In the genomic region with DNA sequence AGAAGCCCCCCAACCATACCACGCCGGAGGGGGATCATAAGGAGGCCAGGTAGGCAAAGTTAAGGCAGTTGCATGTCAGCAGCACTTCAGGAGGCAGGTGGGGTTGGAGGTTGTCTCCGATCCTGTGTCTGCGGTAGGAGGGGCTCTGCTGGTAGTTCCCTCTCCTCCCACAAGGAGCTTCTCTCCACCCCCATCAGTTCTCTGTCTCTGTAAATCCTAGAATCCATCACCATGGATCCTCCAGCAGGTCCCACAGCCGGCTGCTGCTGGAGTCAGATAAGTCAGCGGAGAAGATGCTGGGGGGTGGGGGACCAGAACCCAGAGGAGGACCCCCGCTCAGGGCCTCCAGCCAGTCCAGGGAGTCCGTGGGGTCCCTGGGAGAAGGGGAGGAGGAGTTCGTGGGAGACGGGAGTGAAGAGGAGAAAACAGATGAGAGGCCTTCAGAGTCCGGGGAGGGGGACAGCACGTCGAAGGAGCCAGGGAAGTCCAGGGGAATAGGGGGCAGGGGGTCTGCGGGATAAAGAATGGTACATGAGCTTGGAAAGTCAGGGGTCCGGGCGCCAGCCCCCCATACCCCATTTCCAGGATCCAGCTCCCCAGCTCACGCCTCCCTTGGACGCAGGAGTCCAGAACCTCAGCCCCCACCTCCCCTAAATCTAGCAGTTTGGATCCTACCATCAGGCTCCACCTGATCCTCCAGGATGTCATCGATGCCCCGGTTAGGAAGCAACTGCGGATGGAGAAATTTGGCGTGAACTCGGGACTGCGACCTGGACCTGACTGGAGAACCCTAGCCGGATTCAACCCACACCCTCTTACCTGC, we compare ENCODE assay signal across 6 cellular contexts. TPM values are rescaled to one million over a fixed set of nuclear protein-coding genes. Genes with fewer than 3 reads are reported as not detected.
DNase-seq lines count a peak whose midpoint lies in the region; ATAC-seq and TF ChIP-seq lines count a peak whose summit lies in the region.

No MANE protein-coding gene starts in this region.

- H3K9me3 ChIP-seq in lung (ENCODE audit: control insufficient read depth in 2 of 2, insufficient read depth in 1 of 2, low read length in 1 of 2): peaks cover 0 to 3% of the 10 kb centered on the region in 2 donors

- H3K4me3 Mint-ChIP-seq in activated T-cell treated with anti-CD3 and anti-CD28 coated beads, Interleukin-2, amount 50 U/mL, for 72 hours: peak overlapping the region; percentile 77 to 92

- H3K36me3 Mint-ChIP-seq in activated T-cell treated with anti-CD3 and anti-CD28 coated beads, Interleukin-2, amount 50 U/mL, for 72 hours (ENCODE audit: insufficient read depth in 2 of 2): peaks cover 6 to 8% of the 10 kb centered on the region in 2 donors

- ATAC-seq in activated T-cell treated with anti-CD3 and anti-CD28 coated beads, Interleukin-2, amount 50 U/mL, for 72 hours (replicated peaks in 1 of 2): no peak
- ATAC-seq in lung (ENCODE audit: insufficient read depth, low FRiP score) (no peak), HG03139 (IDR thresholded peaks at IDR 0.05; ENCODE audit: unreplicated experiment) (no peak)

- H3K4me3 ChIP-seq in lung: peak overlapping the region; percentile 43

- no peaks in the 10 kb centered on the region for H3K36me3 ChIP-seq in lung (ENCODE audit: control insufficient read depth in 2 of 2, insufficient read depth in 2 of 2, low read length in 2 of 2)

- TF ChIP-seq CTCF in lung (IDR thresholded peaks at IDR 0.05; ENCODE audit: control extremely low read depth, extremely low read depth): no peak

- peaks cover 17% of the 10 kb centered on the region for H3K4me1 Mint-ChIP-seq in activated T-cell treated with anti-CD3 and anti-CD28 coated beads, Interleukin-2, amount 50 U/mL, for 72 hours (ENCODE audit: low read depth)

- DNase-seq in DMS53 (lab: John Stamatoyannopoulos, UW) (peak; percentile 61), DMS53 treated with DMSO at 0.1 percent for 48 hours (lab: John Stamatoyannopoulos, UW; ENCODE audit: unreplicated experiment) (no peak), lung (ENCODE audit: low spot score) (no peak), NCI-H2081 treated with DMSO at 0.1 percent for 48 hours (lab: John Stamatoyannopoulos, UW) (no peak)
- DNase-seq in activated T-cell treated with anti-CD3 and anti-CD28 coated beads, Interleukin-2, amount 50 U/mL, for 72 hours: no peak

- H3K4me1 ChIP-seq in lung (ENCODE audit: control insufficient read depth in 2 of 2, insufficient read depth in 2 of 2, low read length in 2 of 2): peaks cover 0 to 8% of the 10 kb centered on the region in 2 donors

- peaks cover 0 to 2% of the 10 kb centered on the region in 2 donors for H3K9me3 Mint-ChIP-seq in activated T-cell treated with anti-CD3 and anti-CD28 coated beads, Interleukin-2, amount 50 U/mL, for 72 hours

- no peaks in the 10 kb centered on the region for H3K27me3 ChIP-seq in lung (ENCODE audit: control insufficient read depth, insufficient read depth)

- no peaks in the 10 kb centered on the region for H3K27me3 Mint-ChIP-seq in activated T-cell treated with anti-CD3 and anti-CD28 coated beads, Interleukin-2, amount 50 U/mL, for 72 hours (ENCODE audit: low read depth)

- 11 to 17% methylated on average over 25 of the region's 25 CpGs for WGBS in lung, 2 donors

- H3K27ac Mint-ChIP-seq in activated T-cell treated with anti-CD3 and anti-CD28 coated beads, Interleukin-2, amount 50 U/mL, for 72 hours: no peak overlapping the region

- peak overlapping the region in 1 of 2 donors; percentile 63 for H3K27ac ChIP-seq in lung (ENCODE audit: low read depth in 1 of 2, low read length in 1 of 2)

RNA-seq across cellular contexts. Expression of a gene that starts 6.3 kb away (rescaled TPM):
- total RNA-seq in activated T-cell treated with anti-CD3 and anti-CD28 coated beads, Interleukin-2, amount 50 U/mL, for 72 hours: under 1 TPM; 0.69 to 0.89 TPM
- total RNA-seq in lung: 1 to 10 TPM; 1.3 to 1.5 TPM
- 1 to 10 TPM in 1 of 2 donors, under 1 TPM in 1; 0.48 to 1.2 TPM for polyA plus RNA-seq in lung

RNA-seq across cellular contexts. Expression of a gene that starts 17.5 kb away (rescaled TPM):
- not detected for total RNA-seq in activated T-cell treated with anti-CD3 and anti-CD28 coated beads, Interleukin-2, amount 50 U/mL, for 72 hours
- 1 to 10 TPM in 1 of 2 donors, under 1 TPM in 1; 0.40 to 5.6 TPM for total RNA-seq in lung
- polyA plus RNA-seq in lung: 1 to 10 TPM; 4.4 to 6.5 TPM

RNA-seq across cellular contexts. Expression of a gene that starts 27.2 kb away (rescaled TPM):
- under 1 TPM; 0.53 to 0.86 TPM for total RNA-seq in activated T-cell treated with anti-CD3 and anti-CD28 coated beads, Interleukin-2, amount 50 U/mL, for 72 hours
- total RNA-seq in lung: 10 to 100 TPM; 26.2 to 32.8 TPM
- polyA plus RNA-seq in lung: 10 to 100 TPM; 24.7 to 37.9 TPM

RNA-seq across cellular contexts. Expression of a gene that starts 33.5 kb away (rescaled TPM):
- total RNA-seq in activated T-cell treated with anti-CD3 and anti-CD28 coated beads, Interleukin-2, amount 50 U/mL, for 72 hours: under 1 TPM; 0.14 to 0.32 TPM
- 1 to 10 TPM; 1.2 to 3.1 TPM for total RNA-seq in lung
- 1 to 10 TPM in 1 of 2 donors, under 1 TPM in 1; 0.97 to 2.4 TPM for polyA plus RNA-seq in lung

RNA-seq across cellular contexts. Expression of a gene that starts 39.2 kb away (rescaled TPM):
- under 1 TPM; 0.29 to 0.32 TPM for total RNA-seq in activated T-cell treated with anti-CD3 and anti-CD28 coated beads, Interleukin-2, amount 50 U/mL, for 72 hours
- total RNA-seq in lung: 10 to 100 TPM in 1 of 2 donors, 1 to 10 TPM in 1; 5.1 to 12.4 TPM
- polyA plus RNA-seq in lung: 1 to 10 TPM; 5.5 to 8.6 TPM

Comparison
In these comparisons a context has a peak if more than half of its experiments do, and no peak if none do; other contexts are left out.
1. RNA of a gene that starts 27.2 kb away (total RNA-seq): 26.2 to 32.8 TPM in lung; 0.53 to 0.86 TPM in activated T-cell treated with anti-CD3 and anti-CD28 coated beads, Interleukin-2, amount 50 U/mL, for 72 hours; every median in the first group is over 10 times any median in the second.